In the genomic region with DNA sequence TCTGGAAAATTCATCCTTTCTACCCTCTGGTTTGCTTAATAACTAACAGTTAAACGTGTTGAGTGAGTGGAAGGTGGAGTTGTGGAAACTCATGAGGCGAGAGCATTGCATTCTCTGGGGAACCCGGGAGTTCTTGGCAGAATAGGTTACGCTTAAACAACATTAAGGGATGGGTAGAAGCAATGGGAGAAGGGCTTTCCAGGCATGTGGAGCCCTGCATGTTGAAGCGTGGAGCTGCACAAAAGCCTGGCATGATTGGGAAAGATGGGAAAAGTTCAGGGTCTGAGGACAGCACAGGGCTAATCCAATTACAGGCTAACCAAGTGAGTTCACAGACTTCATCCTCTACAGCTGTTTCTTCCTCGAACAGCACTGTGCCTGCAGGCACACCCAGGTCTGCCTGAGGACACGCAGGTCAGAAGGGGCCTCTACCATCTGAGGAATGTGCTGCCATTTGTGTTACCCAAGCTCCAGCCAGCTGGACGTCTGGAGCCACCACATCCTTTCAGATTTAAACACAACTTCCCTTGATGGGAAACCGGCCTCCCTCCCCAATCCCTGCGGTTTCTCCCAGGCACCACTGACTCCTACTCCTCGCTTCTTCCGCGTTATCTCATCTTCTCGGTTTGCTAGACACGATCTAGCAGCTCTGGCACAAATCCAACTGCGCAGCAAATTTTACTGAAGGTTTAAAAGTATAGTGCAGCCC, we compare ENCODE assay signal across 9 cellular contexts.
DNase-seq lines count a peak whose midpoint lies in the region; ATAC-seq, FAIRE-seq and TF ChIP-seq lines count a peak whose summit lies in the region.
"Had no signal": no experiment of that assay in that cellular context is flagged by ENCODE, and none has a peak within 500 bp of the region (broad histone marks: within the 10 kb centered on the region; RNA-seq: fewer than 3 reads in every experiment).

No MANE protein-coding gene starts in this region.

- peak overlapping the region; percentile 65 for H3K4me2 ChIP-seq in PC-9

- H3K27me3 ChIP-seq in PC-9 (ENCODE audit: insufficient read depth, low read depth), result no peaks in the 10 kb centered on the region
- no peaks in the 10 kb centered on the region for H3K27me3 ChIP-seq in muscle layer of colon (ENCODE audit: control insufficient read depth in 1 of 2, insufficient read depth in 2 of 2, low read length in 2 of 2)

- H3K4me1 ChIP-seq in PC-9 (replicated peaks; ENCODE audit: insufficient read depth) (peaks cover 15% of the 10 kb centered on the region), muscle layer of colon (ENCODE audit: insufficient read depth, low read length) (peaks cover 28% of the 10 kb centered on the region)

- H3K27me3 Mint-ChIP-seq in activated naive CD8-positive, alpha-beta T cell treated with anti-CD3 and anti-CD28 coated beads, Interleukin-2, amount 50 U/mL, for 24 hours, result peaks cover 5% of the 10 kb centered on the region
- H3K27me3 Mint-ChIP-seq in naive thymus-derived CD8-positive, alpha-beta T cell, result peaks cover 6 to 21% (median 16%) of the 10 kb centered on the region in 5 donors

- H3K27ac ChIP-seq in PC-9 (no peak overlapping the region), muscle layer of colon (ENCODE audit: low read depth, low read length) (peak overlapping the region; percentile 77)

- no peak overlapping the region for H3K9ac ChIP-seq in muscle layer of colon (ENCODE audit: low read length)

- intact Hi-C loops in PC-9 (cut with micrococcal nuclease; ENCODE audit: unreplicated experiment), result no loop called here

- ATAC-seq in esophagus mucosa, result peak; percentile 17
- ATAC-seq in activated naive CD8-positive, alpha-beta T cell treated with anti-CD3 and anti-CD28 coated beads, Interleukin-2, amount 50 U/mL, for 24 hours, result no peak
- ATAC-seq in naive thymus-derived CD8-positive, alpha-beta T cell, result no peak

- H3K36me3 ChIP-seq in PC-9 (ENCODE audit: low read depth) (no peaks in the 10 kb centered on the region), muscle layer of colon (ENCODE audit: insufficient read depth, low read length) (peaks cover 5% of the 10 kb centered on the region)

- H3K9me3 Mint-ChIP-seq in activated naive CD8-positive, alpha-beta T cell treated with anti-CD3 and anti-CD28 coated beads, Interleukin-2, amount 50 U/mL, for 24 hours, result no peaks in the 10 kb centered on the region
- no peaks in the 10 kb centered on the region for H3K9me3 Mint-ChIP-seq in naive thymus-derived CD8-positive, alpha-beta T cell
- H3K9me3 Mint-ChIP-seq: neural crest cell had no signal

- POLR2A ChIA-PET in PC-9 (lab: Charles Lee; ENCODE audit: unreplicated experiment), result no interaction called here
- POLR2A ChIA-PET in naive thymus-derived CD8-positive, alpha-beta T cell (lab: Charles Lee), result no interaction called here

- no peak overlapping the region for H3K27ac Mint-ChIP-seq in activated naive CD8-positive, alpha-beta T cell treated with anti-CD3 and anti-CD28 coated beads, Interleukin-2, amount 50 U/mL, for 24 hours
- no peak overlapping the region for H3K27ac Mint-ChIP-seq in naive thymus-derived CD8-positive, alpha-beta T cell

- TF ChIP-seq CTCF in PC-9 (conservative IDR thresholded peaks at IDR 0.05) (no peak), D721Med (IDR thresholded peaks at IDR 0.05; ENCODE audit: insufficient read depth, missing control alignments) (no peak)

- H2AFZ ChIP-seq in PC-9, result no peak overlapping the region

- no peak overlapping the region for H3K4me3 Mint-ChIP-seq in activated naive CD8-positive, alpha-beta T cell treated with anti-CD3 and anti-CD28 coated beads, Interleukin-2, amount 50 U/mL, for 24 hours
- H3K4me3 Mint-ChIP-seq in naive thymus-derived CD8-positive, alpha-beta T cell, result peak overlapping the region in 1 of 10 donors; percentile 20

- CTCF ChIA-PET in PC-9 (lab: Charles Lee), result no interaction called here

- H3K4me1 Mint-ChIP-seq in activated naive CD8-positive, alpha-beta T cell treated with anti-CD3 and anti-CD28 coated beads, Interleukin-2, amount 50 U/mL, for 24 hours, result peaks cover 4% of the 10 kb centered on the region
- H3K4me1 Mint-ChIP-seq in naive thymus-derived CD8-positive, alpha-beta T cell, result peaks cover 0 to 8% (median 3%) of the 10 kb centered on the region in 4 donors

- H3K79me2 ChIP-seq in PC-9 (ENCODE audit: low read depth), result no peaks in the 10 kb centered on the region

- no peaks in the 10 kb centered on the region for H3K9me3 ChIP-seq in PC-9 (ENCODE audit: insufficient read depth, low read depth)
- H3K9me3 ChIP-seq in muscle layer of colon (ENCODE audit: low read length), result no peaks in the 10 kb centered on the region

- DNase-seq in AG08395 (ENCODE audit: low spot score) (peak; percentile 88), PC-9 (peak in 1 of 2 experiments; percentile 38), SHP77 (lab: John Stamatoyannopoulos, UW) (no peak), D721Med (ENCODE audit: insufficient read length, low spot score) (no peak)
- DNase-seq in activated naive CD8-positive, alpha-beta T cell treated with anti-CD3 and anti-CD28 coated beads, Interleukin-2, amount 50 U/mL, for 24 hours, result no peak
- no peak for DNase-seq in naive thymus-derived CD8-positive, alpha-beta T cell

- BruUV-seq in PC-9 (replicated peaks; lab: Mats Ljungman, UMichigan), result no TSS peak

- H3K4me3 ChIP-seq in PC-9, result no peak overlapping the region
- no peak overlapping the region for H3K4me3 ChIP-seq in muscle layer of colon (ENCODE audit: low read depth in 1 of 2, low read length in 2 of 2)

- FAIRE-seq in D721Med (lab: Jason Lieb, UNC), result no peak

- no peaks in the 10 kb centered on the region for H3K36me3 Mint-ChIP-seq in activated naive CD8-positive, alpha-beta T cell treated with anti-CD3 and anti-CD28 coated beads, Interleukin-2, amount 50 U/mL, for 24 hours (ENCODE audit: low read depth)
- H3K36me3 Mint-ChIP-seq in naive thymus-derived CD8-positive, alpha-beta T cell, result no peaks in the 10 kb centered on the region

- H3K9me2 ChIP-seq in PC-9 (ENCODE audit: insufficient read depth), result no peaks in the 10 kb centered on the region

- no peaks in the 10 kb centered on the region for H4K20me1 ChIP-seq in PC-9 (ENCODE audit: insufficient read depth)

- peaks cover 8% of the 10 kb centered on the region; the same call in 1 of the 2 replicates for H3F3A ChIP-seq in PC-9 (ENCODE audit: insufficient read depth, low read depth)
